8 cellular contexts compared by ENCODE assay signal in the genomic region with DNA sequence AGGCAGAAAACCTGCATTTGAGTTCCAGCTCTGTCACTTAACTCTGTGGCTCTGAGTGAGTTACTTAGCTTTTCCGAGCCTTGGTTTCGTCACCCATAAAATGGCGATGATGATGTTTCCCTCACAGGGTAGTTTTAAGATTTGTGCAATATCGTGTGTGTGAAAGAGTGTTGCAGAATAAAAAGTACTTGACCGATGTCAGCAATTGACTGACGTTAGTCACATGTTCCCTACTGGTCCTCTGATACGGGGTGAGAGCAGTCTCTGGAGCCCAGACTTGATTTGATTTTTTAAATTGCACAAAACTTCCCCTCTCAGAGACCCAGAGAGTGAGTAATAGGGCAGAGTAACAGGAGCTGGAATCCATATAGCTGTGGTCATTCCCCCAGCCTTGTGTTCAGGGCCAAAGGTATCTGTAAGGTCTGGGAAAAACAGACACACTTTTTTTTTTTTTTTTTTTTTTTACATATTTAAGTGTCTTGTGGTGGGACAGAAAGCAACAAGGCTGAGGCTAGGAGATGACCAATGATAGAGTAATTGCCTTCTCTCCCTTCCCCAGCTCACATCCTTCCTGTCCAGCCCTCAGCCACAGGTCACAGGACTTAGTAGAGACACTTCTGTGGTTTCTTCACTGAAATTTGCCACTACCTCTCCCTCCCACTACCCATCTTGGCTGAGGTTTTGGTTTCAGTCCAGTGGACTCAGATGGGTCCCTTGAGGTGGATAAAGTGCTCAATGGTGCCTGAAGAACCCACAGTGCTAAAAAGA. TPM values are rescaled to one million over a fixed set of nuclear protein-coding genes. Genes with fewer than 3 reads are reported as not detected.
DNase-seq lines count a peak whose midpoint lies in the region; ATAC-seq, FAIRE-seq and TF ChIP-seq lines count a peak whose summit lies in the region.

No MANE protein-coding gene starts in this region.

- peaks cover 13% of the 10 kb centered on the region for H3K4me1 ChIP-seq in CD4-positive, alpha-beta memory T cell (ENCODE audit: insufficient read depth, low read length)
- H3K4me1 ChIP-seq in HepG2 (ENCODE audit: insufficient read depth, low read length) (peaks cover 65% of the 10 kb centered on the region), upper lobe of left lung (peaks cover 5 to 13% (median 6%) of the 10 kb centered on the region in 4 donors)

- CTCF ChIA-PET in CD4-positive, alpha-beta memory T cell (lab: Charles Lee; ENCODE audit: partially characterized antibody): interaction anchor here (1.1 to 3.2 kb wide), 4 partner anchors 10 to 165 kb away, joined by 4 to 40 read pairs (median 6); a partner anchor contains a TSS
- CTCF ChIA-PET in HepG2 (lab: Yijun Ruan, JAX; ENCODE audit: low intra/inter-chr PET ratio, low total read pairs): no interaction called here

- H3K4me2 ChIP-seq in HepG2 (ENCODE audit: low read depth, low read length): peak overlapping the region; percentile 87

- no peak overlapping the region for H3K4me3 Mint-ChIP-seq in CD4-positive, alpha-beta memory T cell
- H3K4me3 Mint-ChIP-seq in activated naive CD8-positive, alpha-beta T cell treated with anti-CD3 and anti-CD28 coated beads for 36 hours: peak overlapping the region; percentile 40

- no peak for TF ChIP-seq CTCF in HepG2 (CRISPR knock-in tag; IDR thresholded peaks at IDR 0.05)
- no peak for TF ChIP-seq CTCF in upper lobe of left lung (IDR thresholded peaks at IDR 0.05)

- no peaks in the 10 kb centered on the region for H3K9me3 ChIP-seq in CD4-positive, alpha-beta memory T cell (ENCODE audit: control insufficient read depth in 1 of 2, low read length in 2 of 2)
- H3K9me3 ChIP-seq in HepG2 (ENCODE audit: low read length) (no peaks in the 10 kb centered on the region), upper lobe of left lung (no peaks in the 10 kb centered on the region)

- intact Hi-C loops in CD4-positive, alpha-beta memory T cell (cut with micrococcal nuclease): no loop called here
- intact Hi-C loops in HepG2 (cut with micrococcal nuclease; ENCODE audit: unreplicated experiment): no loop called here

- TF ChIP-seq EP300 in HepG2 (IDR thresholded peaks at IDR 0.05; ENCODE audit: low read depth in 2 of 2, low read length in 2 of 2): 0 out of 4 replicates have a peak, but pooled peaks of 1 of the 2 experiments have one; percentile 16
- no peak for TF ChIP-seq EP300 in HepG2 (CRISPR knock-in tag; IDR thresholded peaks at IDR 0.05; ENCODE audit: borderline replicate concordance)
- peak in 1 of 4 donors; percentile 88 for TF ChIP-seq EP300 in upper lobe of left lung (IDR thresholded peaks at IDR 0.05)

- H3K27me3 Mint-ChIP-seq in CD4-positive, alpha-beta memory T cell: no peaks in the 10 kb centered on the region
- no peaks in the 10 kb centered on the region for H3K27me3 Mint-ChIP-seq in activated naive CD8-positive, alpha-beta T cell treated with anti-CD3 and anti-CD28 coated beads for 36 hours

- peaks cover 20 to 29% of the 10 kb centered on the region in 2 donors for H3K36me3 Mint-ChIP-seq in CD4-positive, alpha-beta memory T cell
- H3K36me3 Mint-ChIP-seq in activated naive CD8-positive, alpha-beta T cell treated with anti-CD3 and anti-CD28 coated beads for 36 hours: peaks cover 21% of the 10 kb centered on the region

- ATAC-seq in GM19455 (IDR thresholded peaks at IDR 0.05; ENCODE audit: unreplicated experiment): peak; percentile 75
- ATAC-seq in HG03520 (IDR thresholded peaks at IDR 0.05; ENCODE audit: unreplicated experiment): peak; percentile 75
- peak; percentile 17 for ATAC-seq in HepG2
- peak; percentile 75 to 77 for ATAC-seq in upper lobe of left lung (ENCODE audit: low FRiP score in 2 of 2)

- no peak for DNase-seq in CD4-positive, alpha-beta memory T cell
- no peak for DNase-seq in activated naive CD8-positive, alpha-beta T cell treated with anti-CD3 and anti-CD28 coated beads for 36 hours
- DNase-seq in HepG2 (ENCODE audit: low spot score) (peak; percentile 59), upper lobe of left lung (peak in 1 of 2 donors; percentile 68), NCI-H1417 (lab: John Stamatoyannopoulos, UW) (no peak), NCI-H446 (lab: John Stamatoyannopoulos, UW) (no peak)

- H3K27me3 ChIP-seq in CD4-positive, alpha-beta memory T cell (ENCODE audit: insufficient read depth, low read length): no peaks in the 10 kb centered on the region
- H3K27me3 ChIP-seq in HepG2 (ENCODE audit: control insufficient read depth in 1 of 2, insufficient read depth in 2 of 2, low read length in 2 of 2) (no peaks in the 10 kb centered on the region; a peak in 1 of 5 replicates), upper lobe of left lung (no peaks in the 10 kb centered on the region)

- H3K4me3 ChIP-seq in CD4-positive, alpha-beta memory T cell (ENCODE audit: low read length in 2 of 2): no peak overlapping the region
- H3K4me3 ChIP-seq in HepG2 (replicated peaks in 1 of 3; ENCODE audit: insufficient read depth in 1 of 3, low read depth in 2 of 3, low read length in 3 of 3) (peak overlapping the region in 2 of 3 experiments; percentile 31 to 63; a peak in 3 of 6 replicates), upper lobe of left lung (peak overlapping the region in 3 of 4 donors; percentile 34 to 50 (median 41))

- peak overlapping the region in 5 of 7 donors; percentile 4 to 67 (median 12) for H3K27ac Mint-ChIP-seq in CD4-positive, alpha-beta memory T cell
- peak overlapping the region; percentile 84 for H3K27ac Mint-ChIP-seq in activated naive CD8-positive, alpha-beta T cell treated with anti-CD3 and anti-CD28 coated beads for 36 hours

- peak; percentile 58 for FAIRE-seq in HepG2 (lab: Jason Lieb, UNC)

- TF ChIP-seq POLR2A in HepG2 (IDR thresholded peaks at IDR 0.05; ENCODE audit: insufficient read depth in 1 of 2, low read depth in 2 of 2, low read length in 2 of 2): peak in 1 of 2 experiments; percentile 14; a peak in 2 of 4 replicates
- peak in 3 of 4 donors; percentile 17 to 89 (median 31) for TF ChIP-seq POLR2A in upper lobe of left lung (IDR thresholded peaks at IDR 0.05)

- no peak overlapping the region for H3K27ac ChIP-seq in CD4-positive, alpha-beta memory T cell (ENCODE audit: low read depth, low read length)
- H3K27ac ChIP-seq in HepG2 (ENCODE audit: extremely low read length, insufficient read depth, low read length): peak overlapping the region; percentile 99
- peak overlapping the region; percentile 88 to 95 (median 92) for H3K27ac ChIP-seq in upper lobe of left lung

- peaks cover 6% of the 10 kb centered on the region for H3K79me2 ChIP-seq in HepG2 (ENCODE audit: insufficient read depth, low read length)

- peaks cover 3% of the 10 kb centered on the region for H4K20me1 ChIP-seq in HepG2 (ENCODE audit: insufficient read depth, low read length)

- no peak overlapping the region for H2AFZ ChIP-seq in HepG2 (ENCODE audit: low read length)

- H3K4me1 Mint-ChIP-seq in CD4-positive, alpha-beta memory T cell: peaks cover 9 to 37% (median 29%) of the 10 kb centered on the region in 4 donors
- peaks cover 52% of the 10 kb centered on the region for H3K4me1 Mint-ChIP-seq in activated naive CD8-positive, alpha-beta T cell treated with anti-CD3 and anti-CD28 coated beads for 36 hours

- in situ Hi-C loops in HepG2 (cut with HindIII; ENCODE audit: extremely low pct_ligation_motif_present, low pct_unique_long_range_greater_than_20kb): no loop called here

- H3K9ac ChIP-seq in HepG2 (ENCODE audit: insufficient read depth, low read depth, low read length): peak overlapping the region; percentile 67

- no peak for TF ChIP-seq RAD21 in HepG2 (CRISPR knock-in tag; IDR thresholded peaks at IDR 0.05)

- no TSS peak for BruUV-seq in HepG2 (replicated peaks; lab: Mats Ljungman, UMichigan)

- POLR2A ChIA-PET in CD4-positive, alpha-beta memory T cell (lab: Charles Lee; ENCODE audit: partially characterized antibody): interaction anchor here (0.7 to 4.3 kb wide), 3 partner anchors 8 to 51 kb away, joined by 3 to 27 read pairs (median 4); a partner anchor contains a TSS
- POLR2A ChIA-PET in HepG2 (lab: Yijun Ruan, JAX): interaction anchor here (0.8 to 12.5 kb wide), 11 partner anchors 9 to 172 kb away, joined by 3 to 357 read pairs (median 11); a partner anchor contains a TSS

- 52% methylated on average over 7 of the region's 7 CpGs for WGBS in HepG2 (ENCODE audit: low lambda C conversion rate)
- 18 to 37% methylated on average over 7 of the region's 7 CpGs for WGBS in upper lobe of left lung, 2 donors

- H3K9me3 Mint-ChIP-seq in CD4-positive, alpha-beta memory T cell: no peaks in the 10 kb centered on the region
- no peaks in the 10 kb centered on the region for H3K9me3 Mint-ChIP-seq in activated naive CD8-positive, alpha-beta T cell treated with anti-CD3 and anti-CD28 coated beads for 36 hours

- peaks cover 22% of the 10 kb centered on the region for H3K36me3 ChIP-seq in CD4-positive, alpha-beta memory T cell (ENCODE audit: insufficient read depth, low read length)
- peaks cover 2 to 28% of the 10 kb centered on the region in 2 experiments for H3K36me3 ChIP-seq in HepG2 (replicated peaks in 1 of 2; ENCODE audit: control insufficient read depth in 1 of 2, insufficient read depth in 2 of 2, low read length in 2 of 2)
- H3K36me3 ChIP-seq in upper lobe of left lung: peaks cover 18 to 32% (median 26%) of the 10 kb centered on the region in 4 donors

RNA-seq across cellular contexts. Expression of a gene that starts 2.0 kb away (rescaled TPM):
- 10 to 100 TPM in 1 of 2 experiments, 1 to 10 TPM in 1; 9.9 to 10.5 TPM for total RNA-seq in CD4-positive, alpha-beta memory T cell
- polyA plus RNA-seq in CD4-positive, alpha-beta memory T cell: 1 to 10 TPM; 2.1 to 2.8 TPM
- 1 to 10 TPM; 1.2 to 3.0 TPM for total RNA-seq in activated naive CD8-positive, alpha-beta T cell treated with anti-CD3 and anti-CD28 coated beads for 36 hours
- total RNA-seq in HepG2 (2016; rRNA removed; fragmentation: Illumina TruSeq; extraction: Trizol): 1.3 and 1.5 TPM in 2 replicates
- 2.0 and 3.3 TPM in 2 replicates for total RNA-seq in HepG2 (2016; cell fraction: cytosol; rRNA removed; fragmentation: Illumina TruSeq; extraction: Trizol; ENCODE audit: low read depth)
- total RNA-seq in HepG2 (2016; cell fraction: insoluble cytoplasmic fraction; rRNA removed; fragmentation: Illumina TruSeq; extraction: Trizol): 0.74 and 1.1 TPM in 2 replicates
- total RNA-seq in HepG2 (2016; cell fraction: membrane; rRNA removed; fragmentation: Illumina TruSeq; extraction: Trizol): 0.87 and 1.3 TPM in 2 replicates
- 1.1 TPM in 1 of 2 replicates, not detected in the other for total RNA-seq in HepG2 (2016; cell fraction: nucleus; rRNA removed; fragmentation: Illumina TruSeq; extraction: Trizol)
- 4.7 and 6.4 TPM in 2 replicates for polyA plus RNA-seq in HepG2 (2011; rRNA removed)
- 3.0 and 4.5 TPM in 2 replicates for polyA plus RNA-seq in HepG2 (2011; cell fraction: cytosol; rRNA removed)
- polyA plus RNA-seq in HepG2 (2011; cell fraction: nucleus; rRNA removed): 2.7 and 3.0 TPM in 2 replicates
- polyA plus RNA-seq in HepG2 (2012): 2.5 and 4.9 TPM in 2 replicates
- 1.8 and 2.9 TPM in 2 replicates for polyA plus RNA-seq in HepG2 (2016; cell fraction: cytosol; fragmentation: Illumina TruSeq; extraction: Trizol; ENCODE audit: low read depth)
- polyA plus RNA-seq in HepG2 (2016; cell fraction: insoluble cytoplasmic fraction; fragmentation: Illumina TruSeq; extraction: Trizol; ENCODE audit: low read depth): 3.0 and 3.5 TPM in 2 replicates
- 2.1 and 3.2 TPM in 2 replicates for polyA plus RNA-seq in HepG2 (2016; cell fraction: membrane; fragmentation: Illumina TruSeq; extraction: Trizol; ENCODE audit: low read depth)
- 3.8 and 3.9 TPM in 2 replicates for polyA plus RNA-seq in HepG2 (2016; cell fraction: nucleus; fragmentation: Illumina TruSeq; extraction: Trizol; ENCODE audit: insufficient read depth, low read depth)
- polyA minus RNA-seq in HepG2 (2011; rRNA and poly(A)+ RNA removed; ENCODE audit: low replicate concordance): 3.2 TPM in 1 of 2 replicates, not detected in the other
- 1.2 TPM in 1 of 2 replicates, not detected in the other for polyA minus RNA-seq in HepG2 (2011; cell fraction: cytosol; rRNA and poly(A)+ RNA removed)
- polyA minus RNA-seq in HepG2 (2011; cell fraction: nucleus; rRNA and poly(A)+ RNA removed): 2.4 and 2.5 TPM in 2 replicates
- 100 to 1,000 TPM in 5 of 6 donors, 10 to 100 TPM in 1; 75.4 to 233 (median 176) TPM for total RNA-seq in upper lobe of left lung

RNA-seq across cellular contexts. Expression of a gene that starts 6.3 kb away (rescaled TPM):
- not detected for total RNA-seq in CD4-positive, alpha-beta memory T cell
- not detected for polyA plus RNA-seq in CD4-positive, alpha-beta memory T cell
- not detected for total RNA-seq in activated naive CD8-positive, alpha-beta T cell treated with anti-CD3 and anti-CD28 coated beads for 36 hours
- total RNA-seq in HepG2 (2016; rRNA removed; fragmentation: Illumina TruSeq; extraction: Trizol) (4,370 and 6,293 TPM in 2 replicates), upper lobe of left lung (1 to 10 TPM in 2 of 6 donors, not detected in 4; 2.5 to 3.7 TPM)
- 3,975 and 6,491 TPM in 2 replicates for total RNA-seq in HepG2 (2016; cell fraction: cytosol; rRNA removed; fragmentation: Illumina TruSeq; extraction: Trizol; ENCODE audit: low read depth)
- 4,472 and 6,358 TPM in 2 replicates for total RNA-seq in HepG2 (2016; cell fraction: insoluble cytoplasmic fraction; rRNA removed; fragmentation: Illumina TruSeq; extraction: Trizol)
- 3,955 and 6,101 TPM in 2 replicates for total RNA-seq in HepG2 (2016; cell fraction: membrane; rRNA removed; fragmentation: Illumina TruSeq; extraction: Trizol)
- 3,810 and 3,934 TPM in 2 replicates for total RNA-seq in HepG2 (2016; cell fraction: nucleus; rRNA removed; fragmentation: Illumina TruSeq; extraction: Trizol)
- 18,293 and 18,774 TPM in 2 replicates for polyA plus RNA-seq in HepG2 (2011; rRNA removed)
- 17,633 and 21,546 TPM in 2 replicates for polyA plus RNA-seq in HepG2 (2011; cell fraction: cytosol; rRNA removed)
- 4,893 and 6,777 TPM in 2 replicates for polyA plus RNA-seq in HepG2 (2011; cell fraction: nucleus; rRNA removed)
- polyA plus RNA-seq in HepG2 (2012): 14,747 and 16,401 TPM in 2 replicates
- polyA plus RNA-seq in HepG2 (2016; cell fraction: cytosol; fragmentation: Illumina TruSeq; extraction: Trizol; ENCODE audit: low read depth): 6,184 and 9,695 TPM in 2 replicates
- polyA plus RNA-seq in HepG2 (2016; cell fraction: insoluble cytoplasmic fraction; fragmentation: Illumina TruSeq; extraction: Trizol; ENCODE audit: low read depth): 5,809 and 5,829 TPM in 2 replicates
- polyA plus RNA-seq in HepG2 (2016; cell fraction: membrane; fragmentation: Illumina TruSeq; extraction: Trizol; ENCODE audit: low read depth): 5,233 and 7,551 TPM in 2 replicates
- polyA plus RNA-seq in HepG2 (2016; cell fraction: nucleus; fragmentation: Illumina TruSeq; extraction: Trizol; ENCODE audit: insufficient read depth, low read depth): 8,211 and 8,782 TPM in 2 replicates
- 2.8 and 6,464 TPM in 2 replicates for polyA minus RNA-seq in HepG2 (2011; rRNA and poly(A)+ RNA removed; ENCODE audit: low replicate concordance)
- 2,868 and 2,995 TPM in 2 replicates for polyA minus RNA-seq in HepG2 (2011; cell fraction: cytosol; rRNA and poly(A)+ RNA removed)
- polyA minus RNA-seq in HepG2 (2011; cell fraction: nucleus; rRNA and poly(A)+ RNA removed): 1,031 and 1,480 TPM in 2 replicates

RNA-seq across cellular contexts. Expression of a gene that starts 8.7 kb away (rescaled TPM):
- 1 to 10 TPM; 8.2 to 8.8 TPM for total RNA-seq in CD4-positive, alpha-beta memory T cell
- 1 to 10 TPM; 2.9 to 6.9 TPM for polyA plus RNA-seq in CD4-positive, alpha-beta memory T cell
- 10 to 100 TPM; 26.3 to 26.4 TPM for total RNA-seq in activated naive CD8-positive, alpha-beta T cell treated with anti-CD3 and anti-CD28 coated beads for 36 hours
- total RNA-seq in HepG2 (2016; rRNA removed; fragmentation: Illumina TruSeq; extraction: Trizol) (26.2 and 29.1 TPM in 2 replicates), upper lobe of left lung (10 to 100 TPM in 3 of 6 donors, 1 to 10 TPM in 3; 3.1 to 14.4 (median 9.9) TPM)
- 8.5 and 8.6 TPM in 2 replicates for total RNA-seq in HepG2 (2016; cell fraction: cytosol; rRNA removed; fragmentation: Illumina TruSeq; extraction: Trizol; ENCODE audit: low read depth)
- total RNA-seq in HepG2 (2016; cell fraction: insoluble cytoplasmic fraction; rRNA removed; fragmentation: Illumina TruSeq; extraction: Trizol): 26.8 and 29.0 TPM in 2 replicates
- 28.7 and 28.9 TPM in 2 replicates for total RNA-seq in HepG2 (2016; cell fraction: membrane; rRNA removed; fragmentation: Illumina TruSeq; extraction: Trizol)
- total RNA-seq in HepG2 (2016; cell fraction: nucleus; rRNA removed; fragmentation: Illumina TruSeq; extraction: Trizol): 18.4 and 20.4 TPM in 2 replicates
- 14.1 and 16.9 TPM in 2 replicates for polyA plus RNA-seq in HepG2 (2011; rRNA removed)
- polyA plus RNA-seq in HepG2 (2011; cell fraction: cytosol; rRNA removed): 15.2 and 16.3 TPM in 2 replicates
- polyA plus RNA-seq in HepG2 (2011; cell fraction: nucleus; rRNA removed): 29.3 and 32.6 TPM in 2 replicates
- 8.7 and 12.4 TPM in 2 replicates for polyA plus RNA-seq in HepG2 (2012)
- polyA plus RNA-seq in HepG2 (2016; cell fraction: cytosol; fragmentation: Illumina TruSeq; extraction: Trizol; ENCODE audit: low read depth): 8.3 and 8.8 TPM in 2 replicates
- polyA plus RNA-seq in HepG2 (2016; cell fraction: insoluble cytoplasmic fraction; fragmentation: Illumina TruSeq; extraction: Trizol; ENCODE audit: low read depth): 26.8 and 28.0 TPM in 2 replicates
- polyA plus RNA-seq in HepG2 (2016; cell fraction: membrane; fragmentation: Illumina TruSeq; extraction: Trizol; ENCODE audit: low read depth): 20.9 and 21.0 TPM in 2 replicates
- 34.0 and 43.4 TPM in 2 replicates for polyA plus RNA-seq in HepG2 (2016; cell fraction: nucleus; fragmentation: Illumina TruSeq; extraction: Trizol; ENCODE audit: insufficient read depth, low read depth)
- polyA minus RNA-seq in HepG2 (2011; rRNA and poly(A)+ RNA removed; ENCODE audit: low replicate concordance): 52.6 and 61.0 TPM in 2 replicates
- polyA minus RNA-seq in HepG2 (2011; cell fraction: cytosol; rRNA and poly(A)+ RNA removed): 9.3 and 13.5 TPM in 2 replicates
- polyA minus RNA-seq in HepG2 (2011; cell fraction: nucleus; rRNA and poly(A)+ RNA removed): 20.0 and 25.9 TPM in 2 replicates

RNA-seq across cellular contexts. Expression of a gene that starts 15.0 kb away (rescaled TPM):
- total RNA-seq in CD4-positive, alpha-beta memory T cell: 100 to 1,000 TPM in 1 of 2 experiments, 10 to 100 TPM in 1; 89.9 to 100 TPM
- 100 to 1,000 TPM in 1 of 2 donors, 10 to 100 TPM in 1; 90.1 to 112 TPM for polyA plus RNA-seq in CD4-positive, alpha-beta memory T cell
- total RNA-seq in activated naive CD8-positive, alpha-beta T cell treated with anti-CD3 and anti-CD28 coated beads for 36 hours: 10 to 100 TPM; 87.7 to 95.8 TPM
- total RNA-seq in HepG2 (2016; rRNA removed; fragmentation: Illumina TruSeq; extraction: Trizol): 118 and 129 TPM in 2 replicates
- total RNA-seq in HepG2 (2016; cell fraction: cytosol; rRNA removed; fragmentation: Illumina TruSeq; extraction: Trizol; ENCODE audit: low read depth): 18.0 and 20.7 TPM in 2 replicates
- 121 and 133 TPM in 2 replicates for total RNA-seq in HepG2 (2016; cell fraction: insoluble cytoplasmic fraction; rRNA removed; fragmentation: Illumina TruSeq; extraction: Trizol)
- 28.4 and 30.2 TPM in 2 replicates for total RNA-seq in HepG2 (2016; cell fraction: membrane; rRNA removed; fragmentation: Illumina TruSeq; extraction: Trizol)
- 63.0 and 65.1 TPM in 2 replicates for total RNA-seq in HepG2 (2016; cell fraction: nucleus; rRNA removed; fragmentation: Illumina TruSeq; extraction: Trizol)
- polyA plus RNA-seq in HepG2 (2011; rRNA removed): 70.1 and 89.9 TPM in 2 replicates
- 52.3 and 72.4 TPM in 2 replicates for polyA plus RNA-seq in HepG2 (2011; cell fraction: cytosol; rRNA removed)
- 87.4 and 104 TPM in 2 replicates for polyA plus RNA-seq in HepG2 (2011; cell fraction: nucleus; rRNA removed)
- polyA plus RNA-seq in HepG2 (2012): 117 and 118 TPM in 2 replicates
- 14.3 and 16.0 TPM in 2 replicates for polyA plus RNA-seq in HepG2 (2016; cell fraction: cytosol; fragmentation: Illumina TruSeq; extraction: Trizol; ENCODE audit: low read depth)
- polyA plus RNA-seq in HepG2 (2016; cell fraction: insoluble cytoplasmic fraction; fragmentation: Illumina TruSeq; extraction: Trizol; ENCODE audit: low read depth): 134 and 145 TPM in 2 replicates
- 18.1 and 20.3 TPM in 2 replicates for polyA plus RNA-seq in HepG2 (2016; cell fraction: membrane; fragmentation: Illumina TruSeq; extraction: Trizol; ENCODE audit: low read depth)
- 89.9 and 92.0 TPM in 2 replicates for polyA plus RNA-seq in HepG2 (2016; cell fraction: nucleus; fragmentation: Illumina TruSeq; extraction: Trizol; ENCODE audit: insufficient read depth, low read depth)
- 158 and 259 TPM in 2 replicates for polyA minus RNA-seq in HepG2 (2011; rRNA and poly(A)+ RNA removed; ENCODE audit: low replicate concordance)
- 53.5 and 76.1 TPM in 2 replicates for polyA minus RNA-seq in HepG2 (2011; cell fraction: cytosol; rRNA and poly(A)+ RNA removed)
- polyA minus RNA-seq in HepG2 (2011; cell fraction: nucleus; rRNA and poly(A)+ RNA removed): 67.2 and 85.7 TPM in 2 replicates
- total RNA-seq in upper lobe of left lung: 100 to 1,000 TPM in 2 of 6 donors, 10 to 100 TPM in 4; 65.7 to 194 (median 84.4) TPM

RNA-seq across cellular contexts. Expression of a gene that starts 18.3 kb away (rescaled TPM):
- 1 to 10 TPM; 1.4 to 2.4 TPM for total RNA-seq in CD4-positive, alpha-beta memory T cell
- under 1 TPM in 1 of 2 donors, not detected in 1; 0.07 TPM for polyA plus RNA-seq in CD4-positive, alpha-beta memory T cell
- 1 to 10 TPM; 2.5 to 3.8 TPM for total RNA-seq in activated naive CD8-positive, alpha-beta T cell treated with anti-CD3 and anti-CD28 coated beads for 36 hours
- 0.73 and 1.7 TPM in 2 replicates for total RNA-seq in HepG2 (2016; rRNA removed; fragmentation: Illumina TruSeq; extraction: Trizol)
- total RNA-seq in HepG2 (2016; cell fraction: cytosol; rRNA removed; fragmentation: Illumina TruSeq; extraction: Trizol; ENCODE audit: low read depth): 0.10 and 0.18 TPM in 2 replicates
- total RNA-seq in HepG2 (2016; cell fraction: insoluble cytoplasmic fraction; rRNA removed; fragmentation: Illumina TruSeq; extraction: Trizol): 0.56 and 0.93 TPM in 2 replicates
- 0.14 and 0.62 TPM in 2 replicates for total RNA-seq in HepG2 (2016; cell fraction: membrane; rRNA removed; fragmentation: Illumina TruSeq; extraction: Trizol)
- total RNA-seq in HepG2 (2016; cell fraction: nucleus; rRNA removed; fragmentation: Illumina TruSeq; extraction: Trizol): 1.6 and 2.4 TPM in 2 replicates
- polyA plus RNA-seq in HepG2 (2011; rRNA removed): 0.51 and 0.56 TPM in 2 replicates
- polyA plus RNA-seq in HepG2 (2011; cell fraction: cytosol; rRNA removed): 0.26 and 0.35 TPM in 2 replicates
- polyA plus RNA-seq in HepG2 (2011; cell fraction: nucleus; rRNA removed): 1.1 and 1.3 TPM in 2 replicates
- 0.31 and 0.45 TPM in 2 replicates for polyA plus RNA-seq in HepG2 (2012)
- 0.01 TPM in 1 of 2 replicates, not detected in the other for polyA plus RNA-seq in HepG2 (2016; cell fraction: cytosol; fragmentation: Illumina TruSeq; extraction: Trizol; ENCODE audit: low read depth)
- polyA plus RNA-seq in HepG2 (2016; cell fraction: insoluble cytoplasmic fraction; fragmentation: Illumina TruSeq; extraction: Trizol; ENCODE audit: low read depth): 0.37 and 0.45 TPM in 2 replicates
- polyA plus RNA-seq in HepG2 (2016; cell fraction: membrane; fragmentation: Illumina TruSeq; extraction: Trizol; ENCODE audit: low read depth): 0.03 and 0.30 TPM in 2 replicates
- polyA plus RNA-seq in HepG2 (2016; cell fraction: nucleus; fragmentation: Illumina TruSeq; extraction: Trizol; ENCODE audit: insufficient read depth, low read depth): 1.0 and 2.5 TPM in 2 replicates
- 0.87 and 3.5 TPM in 2 replicates for polyA minus RNA-seq in HepG2 (2011; rRNA and poly(A)+ RNA removed; ENCODE audit: low replicate concordance)
- polyA minus RNA-seq in HepG2 (2011; cell fraction: cytosol; rRNA and poly(A)+ RNA removed): 0.69 and 0.97 TPM in 2 replicates
- 1.8 and 2.2 TPM in 2 replicates for polyA minus RNA-seq in HepG2 (2011; cell fraction: nucleus; rRNA and poly(A)+ RNA removed)
- 10 to 100 TPM in 1 of 6 donors, 1 to 10 TPM in 4, under 1 TPM in 1; 0.91 to 18.6 (median 3.0) TPM for total RNA-seq in upper lobe of left lung

Comparison
In these comparisons a context has a peak if more than half of its experiments do, and no peak if none do; other contexts are left out.
1. H3K4me3 ChIP-seq: peak in HepG2 (2 of 3) and upper lobe of left lung (3 of 4); none in CD4-positive, alpha-beta memory T cell (0 of 2).
2. ATAC-seq: peak in every context shown above with its lines; median percentile 76 in upper lobe of left lung; 75 in GM19455; 75 in HG03520; 17 in HepG2.
3. RNA of a gene that starts 2.0 kb away (total RNA-seq): 75.4 to 233 TPM in upper lobe of left lung; 9.9 to 10.5 TPM in CD4-positive, alpha-beta memory T cell, 1.2 to 3.0 TPM in activated naive CD8-positive, alpha-beta T cell treated with anti-CD3 and anti-CD28 coated beads for 36 hours and 0.74 to 3.3 TPM in HepG2; every median in the first group is over 4 times any median in the second.
4. RNA of a gene that starts 6.3 kb away (total RNA-seq): 3,810 to 6,491 TPM in HepG2; not detected in CD4-positive, alpha-beta memory T cell, not detected in activated naive CD8-positive, alpha-beta T cell treated with anti-CD3 and anti-CD28 coated beads for 36 hours and 2.5 to 3.7 TPM in upper lobe of left lung; every median in the first group is over 100 times any median in the second.